Comparison of ENCODE assay signal across 1 cellular context in the genomic region with DNA sequence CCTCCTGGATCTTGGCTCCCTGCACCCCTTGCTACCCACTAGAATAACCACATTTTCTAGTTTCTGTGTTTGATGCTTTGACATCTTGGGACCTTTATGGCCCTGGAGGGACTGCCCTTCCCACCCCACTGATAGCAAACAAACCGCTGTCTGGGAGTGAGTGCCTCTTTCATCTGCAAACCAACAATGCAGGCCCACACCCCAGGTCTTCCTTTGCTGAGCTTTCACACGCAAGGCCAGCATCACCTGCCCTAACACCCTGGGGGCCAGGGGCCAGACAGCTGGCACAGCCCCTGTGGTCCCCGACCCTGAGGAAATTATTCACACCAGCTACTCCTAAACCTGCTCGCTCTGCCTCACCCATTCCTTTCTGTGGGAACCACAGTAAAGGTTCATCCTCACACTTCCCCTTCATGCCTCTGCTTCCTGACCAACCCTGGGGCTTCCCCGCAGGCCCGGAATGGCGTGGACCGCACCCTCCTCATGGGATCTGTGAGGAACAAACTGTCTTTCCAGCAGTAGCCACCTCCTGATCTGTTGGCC.
A peak's percentile ranks its signal among the peaks of the same experiment; 100 is the strongest.
TF ChIP-seq lines count a peak whose summit lies in the region.

No MANE protein-coding gene starts in this region.

TF ChIP-seq in GM12878, 131 proteins besides CTCF, POLR2A, EP300 and RAD21 (continued from another document and continues in another):
- TF ChIP-seq, protein P1, sequence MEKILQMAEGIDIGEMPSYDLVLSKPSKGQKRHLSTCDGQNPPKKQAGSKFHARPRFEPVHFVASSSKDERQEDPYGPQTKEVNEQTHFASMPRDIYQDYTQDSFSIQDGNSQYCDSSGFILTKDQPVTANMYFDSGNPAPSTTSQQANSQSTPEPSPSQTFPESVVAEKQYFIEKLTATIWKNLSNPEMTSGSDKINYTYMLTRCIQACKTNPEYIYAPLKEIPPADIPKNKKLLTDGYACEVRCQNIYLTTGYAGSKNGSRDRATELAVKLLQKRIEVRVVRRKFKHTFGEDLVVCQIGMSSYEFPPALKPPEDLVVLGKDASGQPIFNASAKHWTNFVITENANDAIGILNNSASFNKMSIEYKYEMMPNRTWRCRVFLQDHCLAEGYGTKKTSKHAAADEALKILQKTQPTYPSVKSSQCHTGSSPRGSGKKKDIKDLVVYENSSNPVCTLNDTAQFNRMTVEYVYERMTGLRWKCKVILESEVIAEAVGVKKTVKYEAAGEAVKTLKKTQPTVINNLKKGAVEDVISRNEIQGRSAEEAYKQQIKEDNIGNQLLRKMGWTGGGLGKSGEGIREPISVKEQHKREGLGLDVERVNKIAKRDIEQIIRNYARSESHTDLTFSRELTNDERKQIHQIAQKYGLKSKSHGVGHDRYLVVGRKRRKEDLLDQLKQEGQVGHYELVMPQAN (conservative IDR thresholded peaks at IDR 0.05), result no peak
- TF ChIP-seq SREBF2 (IDR thresholded peaks at IDR 0.05; ENCODE audit: low read length), result no peak
- no peak for TF ChIP-seq SIX5 (IDR thresholded peaks at IDR 0.05; ENCODE audit: low read depth, low read length, severe bottlenecking)
- no peak for TF ChIP-seq ESRRA (IDR thresholded peaks at IDR 0.05; ENCODE audit: low read length)
- TF ChIP-seq, protein P2, sequence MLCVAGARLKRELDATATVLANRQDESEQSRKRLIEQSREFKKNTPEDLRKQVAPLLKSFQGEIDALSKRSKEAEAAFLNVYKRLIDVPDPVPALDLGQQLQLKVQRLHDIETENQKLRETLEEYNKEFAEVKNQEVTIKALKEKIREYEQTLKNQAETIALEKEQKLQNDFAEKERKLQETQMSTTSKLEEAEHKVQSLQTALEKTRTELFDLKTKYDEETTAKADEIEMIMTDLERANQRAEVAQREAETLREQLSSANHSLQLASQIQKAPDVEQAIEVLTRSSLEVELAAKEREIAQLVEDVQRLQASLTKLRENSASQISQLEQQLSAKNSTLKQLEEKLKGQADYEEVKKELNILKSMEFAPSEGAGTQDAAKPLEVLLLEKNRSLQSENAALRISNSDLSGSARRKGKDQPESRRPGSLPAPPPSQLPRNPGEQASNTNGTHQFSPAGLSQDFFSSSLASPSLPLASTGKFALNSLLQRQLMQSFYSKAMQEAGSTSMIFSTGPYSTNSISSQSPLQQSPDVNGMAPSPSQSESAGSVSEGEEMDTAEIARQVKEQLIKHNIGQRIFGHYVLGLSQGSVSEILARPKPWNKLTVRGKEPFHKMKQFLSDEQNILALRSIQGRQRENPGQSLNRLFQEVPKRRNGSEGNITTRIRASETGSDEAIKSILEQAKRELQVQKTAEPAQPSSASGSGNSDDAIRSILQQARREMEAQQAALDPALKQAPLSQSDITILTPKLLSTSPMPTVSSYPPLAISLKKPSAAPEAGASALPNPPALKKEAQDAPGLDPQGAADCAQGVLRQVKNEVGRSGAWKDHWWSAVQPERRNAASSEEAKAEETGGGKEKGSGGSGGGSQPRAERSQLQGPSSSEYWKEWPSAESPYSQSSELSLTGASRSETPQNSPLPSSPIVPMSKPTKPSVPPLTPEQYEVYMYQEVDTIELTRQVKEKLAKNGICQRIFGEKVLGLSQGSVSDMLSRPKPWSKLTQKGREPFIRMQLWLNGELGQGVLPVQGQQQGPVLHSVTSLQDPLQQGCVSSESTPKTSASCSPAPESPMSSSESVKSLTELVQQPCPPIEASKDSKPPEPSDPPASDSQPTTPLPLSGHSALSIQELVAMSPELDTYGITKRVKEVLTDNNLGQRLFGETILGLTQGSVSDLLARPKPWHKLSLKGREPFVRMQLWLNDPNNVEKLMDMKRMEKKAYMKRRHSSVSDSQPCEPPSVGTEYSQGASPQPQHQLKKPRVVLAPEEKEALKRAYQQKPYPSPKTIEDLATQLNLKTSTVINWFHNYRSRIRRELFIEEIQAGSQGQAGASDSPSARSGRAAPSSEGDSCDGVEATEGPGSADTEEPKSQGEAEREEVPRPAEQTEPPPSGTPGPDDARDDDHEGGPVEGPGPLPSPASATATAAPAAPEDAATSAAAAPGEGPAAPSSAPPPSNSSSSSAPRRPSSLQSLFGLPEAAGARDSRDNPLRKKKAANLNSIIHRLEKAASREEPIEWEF (IDR thresholded peaks at IDR 0.05; ENCODE audit: insufficient replicate concordance, low read depth, low read length), result peak; percentile 27
- TF ChIP-seq, protein P3, sequence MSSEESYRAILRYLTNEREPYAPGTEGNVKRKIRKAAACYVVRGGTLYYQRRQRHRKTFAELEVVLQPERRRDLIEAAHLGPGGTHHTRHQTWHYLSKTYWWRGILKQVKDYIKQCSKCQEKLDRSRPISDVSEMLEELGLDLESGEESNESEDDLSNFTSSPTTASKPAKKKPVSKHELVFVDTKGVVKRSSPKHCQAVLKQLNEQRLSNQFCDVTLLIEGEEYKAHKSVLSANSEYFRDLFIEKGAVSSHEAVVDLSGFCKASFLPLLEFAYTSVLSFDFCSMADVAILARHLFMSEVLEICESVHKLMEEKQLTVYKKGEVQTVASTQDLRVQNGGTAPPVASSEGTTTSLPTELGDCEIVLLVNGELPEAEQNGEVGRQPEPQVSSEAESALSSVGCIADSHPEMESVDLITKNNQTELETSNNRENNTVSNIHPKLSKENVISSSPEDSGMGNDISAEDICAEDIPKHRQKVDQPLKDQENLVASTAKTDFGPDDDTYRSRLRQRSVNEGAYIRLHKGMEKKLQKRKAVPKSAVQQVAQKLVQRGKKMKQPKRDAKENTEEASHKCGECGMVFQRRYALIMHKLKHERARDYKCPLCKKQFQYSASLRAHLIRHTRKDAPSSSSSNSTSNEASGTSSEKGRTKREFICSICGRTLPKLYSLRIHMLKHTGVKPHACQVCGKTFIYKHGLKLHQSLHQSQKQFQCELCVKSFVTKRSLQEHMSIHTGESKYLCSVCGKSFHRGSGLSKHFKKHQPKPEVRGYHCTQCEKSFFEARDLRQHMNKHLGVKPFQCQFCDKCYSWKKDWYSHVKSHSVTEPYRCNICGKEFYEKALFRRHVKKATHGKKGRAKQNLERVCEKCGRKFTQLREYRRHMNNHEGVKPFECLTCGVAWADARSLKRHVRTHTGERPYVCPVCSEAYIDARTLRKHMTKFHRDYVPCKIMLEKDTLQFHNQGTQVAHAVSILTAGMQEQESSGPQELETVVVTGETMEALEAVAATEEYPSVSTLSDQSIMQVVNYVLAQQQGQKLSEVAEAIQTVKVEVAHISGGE (CRISPR knock-in tag; IDR thresholded peaks at IDR 0.05), result no peak
- no peak for TF ChIP-seq ASH2L (IDR thresholded peaks at IDR 0.05; ENCODE audit: borderline replicate concordance, low read depth)
- TF ChIP-seq TAF1 (IDR thresholded peaks at IDR 0.05; ENCODE audit: borderline replicate concordance, low read depth, low read length), result no peak
- TF ChIP-seq KLF5 (IDR thresholded peaks at IDR 0.05; ENCODE audit: partially characterized antibody), result no peak
- TF ChIP-seq, protein P4, sequence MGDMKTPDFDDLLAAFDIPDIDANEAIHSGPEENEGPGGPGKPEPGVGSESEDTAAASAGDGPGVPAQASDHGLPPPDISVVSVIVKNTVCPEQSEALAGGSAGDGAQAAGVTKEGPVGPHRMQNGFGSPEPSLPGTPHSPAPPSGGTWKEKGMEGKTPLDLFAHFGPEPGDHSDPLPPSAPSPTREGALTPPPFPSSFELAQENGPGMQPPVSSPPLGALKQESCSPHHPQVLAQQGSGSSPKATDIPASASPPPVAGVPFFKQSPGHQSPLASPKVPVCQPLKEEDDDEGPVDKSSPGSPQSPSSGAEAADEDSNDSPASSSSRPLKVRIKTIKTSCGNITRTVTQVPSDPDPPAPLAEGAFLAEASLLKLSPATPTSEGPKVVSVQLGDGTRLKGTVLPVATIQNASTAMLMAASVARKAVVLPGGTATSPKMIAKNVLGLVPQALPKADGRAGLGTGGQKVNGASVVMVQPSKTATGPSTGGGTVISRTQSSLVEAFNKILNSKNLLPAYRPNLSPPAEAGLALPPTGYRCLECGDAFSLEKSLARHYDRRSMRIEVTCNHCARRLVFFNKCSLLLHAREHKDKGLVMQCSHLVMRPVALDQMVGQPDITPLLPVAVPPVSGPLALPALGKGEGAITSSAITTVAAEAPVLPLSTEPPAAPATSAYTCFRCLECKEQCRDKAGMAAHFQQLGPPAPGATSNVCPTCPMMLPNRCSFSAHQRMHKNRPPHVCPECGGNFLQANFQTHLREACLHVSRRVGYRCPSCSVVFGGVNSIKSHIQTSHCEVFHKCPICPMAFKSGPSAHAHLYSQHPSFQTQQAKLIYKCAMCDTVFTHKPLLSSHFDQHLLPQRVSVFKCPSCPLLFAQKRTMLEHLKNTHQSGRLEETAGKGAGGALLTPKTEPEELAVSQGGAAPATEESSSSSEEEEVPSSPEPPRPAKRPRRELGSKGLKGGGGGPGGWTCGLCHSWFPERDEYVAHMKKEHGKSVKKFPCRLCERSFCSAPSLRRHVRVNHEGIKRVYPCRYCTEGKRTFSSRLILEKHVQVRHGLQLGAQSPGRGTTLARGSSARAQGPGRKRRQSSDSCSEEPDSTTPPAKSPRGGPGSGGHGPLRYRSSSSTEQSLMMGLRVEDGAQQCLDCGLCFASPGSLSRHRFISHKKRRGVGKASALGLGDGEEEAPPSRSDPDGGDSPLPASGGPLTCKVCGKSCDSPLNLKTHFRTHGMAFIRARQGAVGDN (IDR thresholded peaks at IDR 0.05), result no peak
- no peak for TF ChIP-seq TCF7 (IDR thresholded peaks at IDR 0.05; ENCODE audit: borderline replicate concordance)
- no peak for TF ChIP-seq EZH2 (IDR thresholded peaks at IDR 0.05; ENCODE audit: borderline replicate concordance, control insufficient read depth, low read depth, low read length)
- TF ChIP-seq NFXL1 (IDR thresholded peaks at IDR 0.05; ENCODE audit: borderline replicate concordance), result no peak
- TF ChIP-seq, protein P5, sequence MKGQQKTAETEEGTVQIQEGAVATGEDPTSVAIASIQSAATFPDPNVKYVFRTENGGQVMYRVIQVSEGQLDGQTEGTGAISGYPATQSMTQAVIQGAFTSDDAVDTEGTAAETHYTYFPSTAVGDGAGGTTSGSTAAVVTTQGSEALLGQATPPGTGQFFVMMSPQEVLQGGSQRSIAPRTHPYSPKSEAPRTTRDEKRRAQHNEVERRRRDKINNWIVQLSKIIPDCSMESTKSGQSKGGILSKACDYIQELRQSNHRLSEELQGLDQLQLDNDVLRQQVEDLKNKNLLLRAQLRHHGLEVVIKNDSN (IDR thresholded peaks at IDR 0.05; ENCODE audit: borderline replicate concordance, extremely low read length, insufficient read depth, low read depth, low read length), result no peak
- TF ChIP-seq, protein P6, sequence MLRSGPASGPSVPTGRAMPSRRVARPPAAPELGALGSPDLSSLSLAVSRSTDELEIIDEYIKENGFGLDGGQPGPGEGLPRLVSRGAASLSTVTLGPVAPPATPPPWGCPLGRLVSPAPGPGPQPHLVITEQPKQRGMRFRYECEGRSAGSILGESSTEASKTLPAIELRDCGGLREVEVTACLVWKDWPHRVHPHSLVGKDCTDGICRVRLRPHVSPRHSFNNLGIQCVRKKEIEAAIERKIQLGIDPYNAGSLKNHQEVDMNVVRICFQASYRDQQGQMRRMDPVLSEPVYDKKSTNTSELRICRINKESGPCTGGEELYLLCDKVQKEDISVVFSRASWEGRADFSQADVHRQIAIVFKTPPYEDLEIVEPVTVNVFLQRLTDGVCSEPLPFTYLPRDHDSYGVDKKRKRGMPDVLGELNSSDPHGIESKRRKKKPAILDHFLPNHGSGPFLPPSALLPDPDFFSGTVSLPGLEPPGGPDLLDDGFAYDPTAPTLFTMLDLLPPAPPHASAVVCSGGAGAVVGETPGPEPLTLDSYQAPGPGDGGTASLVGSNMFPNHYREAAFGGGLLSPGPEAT (IDR thresholded peaks at IDR 0.05; ENCODE audit: low read depth), result peak; percentile 55; the same call in 1 of the 2 replicates
- TF ChIP-seq, protein P7, sequence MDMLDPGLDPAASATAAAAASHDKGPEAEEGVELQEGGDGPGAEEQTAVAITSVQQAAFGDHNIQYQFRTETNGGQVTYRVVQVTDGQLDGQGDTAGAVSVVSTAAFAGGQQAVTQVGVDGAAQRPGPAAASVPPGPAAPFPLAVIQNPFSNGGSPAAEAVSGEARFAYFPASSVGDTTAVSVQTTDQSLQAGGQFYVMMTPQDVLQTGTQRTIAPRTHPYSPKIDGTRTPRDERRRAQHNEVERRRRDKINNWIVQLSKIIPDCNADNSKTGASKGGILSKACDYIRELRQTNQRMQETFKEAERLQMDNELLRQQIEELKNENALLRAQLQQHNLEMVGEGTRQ (IDR thresholded peaks at IDR 0.05; ENCODE audit: borderline replicate concordance, low read depth, low read length), result no peak
- no peak for TF ChIP-seq NFYA (IDR thresholded peaks at IDR 0.05; ENCODE audit: borderline replicate concordance, low read depth, low read length)
- TF ChIP-seq, protein P8, sequence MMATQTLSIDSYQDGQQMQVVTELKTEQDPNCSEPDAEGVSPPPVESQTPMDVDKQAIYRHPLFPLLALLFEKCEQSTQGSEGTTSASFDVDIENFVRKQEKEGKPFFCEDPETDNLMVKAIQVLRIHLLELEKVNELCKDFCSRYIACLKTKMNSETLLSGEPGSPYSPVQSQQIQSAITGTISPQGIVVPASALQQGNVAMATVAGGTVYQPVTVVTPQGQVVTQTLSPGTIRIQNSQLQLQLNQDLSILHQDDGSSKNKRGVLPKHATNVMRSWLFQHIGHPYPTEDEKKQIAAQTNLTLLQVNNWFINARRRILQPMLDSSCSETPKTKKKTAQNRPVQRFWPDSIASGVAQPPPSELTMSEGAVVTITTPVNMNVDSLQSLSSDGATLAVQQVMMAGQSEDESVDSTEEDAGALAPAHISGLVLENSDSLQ (IDR thresholded peaks at IDR 0.05), result no peak
- TF ChIP-seq TARDBP (IDR thresholded peaks at IDR 0.05; ENCODE audit: borderline replicate concordance), result no peak
- no peak for TF ChIP-seq GABPA (IDR thresholded peaks at IDR 0.05; ENCODE audit: low read depth)
- TF ChIP-seq ZNF217 (IDR thresholded peaks at IDR 0.05), result no peak
- no peak for TF ChIP-seq BACH1 (IDR thresholded peaks at IDR 0.05; ENCODE audit: borderline replicate concordance)
- no peak for TF ChIP-seq HDAC2 (IDR thresholded peaks at IDR 0.05)
- TF ChIP-seq RUNX3 (IDR thresholded peaks at IDR 0.05; ENCODE audit: low read length), result peak; percentile 42
- TF ChIP-seq, protein P9, sequence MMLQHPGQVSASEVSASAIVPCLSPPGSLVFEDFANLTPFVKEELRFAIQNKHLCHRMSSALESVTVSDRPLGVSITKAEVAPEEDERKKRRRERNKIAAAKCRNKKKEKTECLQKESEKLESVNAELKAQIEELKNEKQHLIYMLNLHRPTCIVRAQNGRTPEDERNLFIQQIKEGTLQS (IDR thresholded peaks at IDR 0.05; ENCODE audit: borderline replicate concordance, extremely low read depth, low read depth, low read length), result no peak
- no peak for TF ChIP-seq JUND (IDR thresholded peaks at IDR 0.05; ENCODE audit: low read depth, low read length)
- TF ChIP-seq SRF (IDR thresholded peaks at IDR 0.05; ENCODE audit: low read depth in 2 of 2, low read length in 2 of 2), result no peak
- TF ChIP-seq SIN3A (IDR thresholded peaks at IDR 0.05; ENCODE audit: low read depth, low read length), result no peak
- TF ChIP-seq, protein P10, sequence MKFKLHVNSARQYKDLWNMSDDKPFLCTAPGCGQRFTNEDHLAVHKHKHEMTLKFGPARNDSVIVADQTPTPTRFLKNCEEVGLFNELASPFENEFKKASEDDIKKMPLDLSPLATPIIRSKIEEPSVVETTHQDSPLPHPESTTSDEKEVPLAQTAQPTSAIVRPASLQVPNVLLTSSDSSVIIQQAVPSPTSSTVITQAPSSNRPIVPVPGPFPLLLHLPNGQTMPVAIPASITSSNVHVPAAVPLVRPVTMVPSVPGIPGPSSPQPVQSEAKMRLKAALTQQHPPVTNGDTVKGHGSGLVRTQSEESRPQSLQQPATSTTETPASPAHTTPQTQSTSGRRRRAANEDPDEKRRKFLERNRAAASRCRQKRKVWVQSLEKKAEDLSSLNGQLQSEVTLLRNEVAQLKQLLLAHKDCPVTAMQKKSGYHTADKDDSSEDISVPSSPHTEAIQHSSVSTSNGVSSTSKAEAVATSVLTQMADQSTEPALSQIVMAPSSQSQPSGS (IDR thresholded peaks at IDR 0.05; ENCODE audit: low read length), result no peak
